Comparison of ENCODE assay signal across 8 cellular contexts in genomic region chr20:34956041-34956458, GRCh38. TPM values are rescaled to one million over a fixed set of nuclear protein-coding genes. Genes with fewer than 3 reads are reported as not detected.
DNase-seq lines count a peak whose midpoint lies in the region; ATAC-seq and TF ChIP-seq lines count a peak whose summit lies in the region.

No MANE protein-coding gene starts in this region.

- intact Hi-C loops in left ventricle myocardium inferior (cut with micrococcal nuclease) (no loop called here), Right ventricle myocardium superior (cut with DNase I) (loop anchor here (2.0 kb wide), 1 partner anchor 81 kb away; no protein-coding TSS in a partner anchor), MCF 10A (cut with micrococcal nuclease) (loop anchor here (5.0 kb wide), 1 partner anchor 124 kb away; no protein-coding TSS in a partner anchor), aorta (cut with DNase I) (loop anchor here in 1 of 2 donors (5.0 kb wide), 2 partner anchors 49 to 136 kb away; partner anchors contain the start of gene TRPC4AP)

- DNase-seq in left ventricle myocardium inferior (no peak), Right ventricle myocardium superior (no peak), MCF 10A (ENCODE audit: unreplicated experiment) (no peak), mesothelial cell of epicardium (ENCODE audit: low spot score in 2 of 2, unreplicated experiment in 2 of 2) (no peak), aorta (no peak), NCI-H1092 treated with DMSO at 0.1 percent for 48 hours (lab: John Stamatoyannopoulos, UW) (no peak), occipital lobe (lab: John Stamatoyannopoulos, UW) (no peak)

- H3K27me3 Mint-ChIP-seq in MCF 10A (ENCODE audit: insufficient read depth, unreplicated experiment) = no peaks in the 10 kb centered on the region
- no peaks in the 10 kb centered on the region for H3K27me3 Mint-ChIP-seq in mesothelial cell of epicardium (ENCODE audit: low read depth)

- TF ChIP-seq CTCF in left ventricle myocardium inferior (IDR thresholded peaks at IDR 0.05; ENCODE audit: borderline replicate concordance) (peak; percentile 37), MCF 10A (IDR thresholded peaks at IDR 0.05; ENCODE audit: unreplicated experiment) (no peak), mesothelial cell of epicardium (IDR thresholded peaks at IDR 0.05; ENCODE audit: unreplicated experiment) (no peak)

- H3K4me3 Mint-ChIP-seq in MCF 10A (ENCODE audit: unreplicated experiment) (peak overlapping the region; percentile 95), mesothelial cell of epicardium (peak overlapping the region; percentile 92)

- WGBS in aorta, 2 donors = 5 to 8% methylated on average over 6 of the region's 6 CpGs

- H3K27ac ChIP-seq in left ventricle myocardium inferior (replicated peaks) (peak overlapping the region; percentile 97), aorta (ENCODE audit: low read depth in 1 of 2, low read length in 2 of 2) (peak overlapping the region in 1 of 2 donors; percentile 62)

- ATAC-seq in Right ventricle myocardium superior (ENCODE audit: poor library complexity) = no peak
- no peak for ATAC-seq in aorta (ENCODE audit: low FRiP score)
- ATAC-seq in HG03571 (IDR thresholded peaks at IDR 0.05; ENCODE audit: unreplicated experiment) = no peak

- H3K9me3 Mint-ChIP-seq in MCF 10A (ENCODE audit: unreplicated experiment) = no peaks in the 10 kb centered on the region
- no peaks in the 10 kb centered on the region for H3K9me3 Mint-ChIP-seq in mesothelial cell of epicardium

- H3K4me3 ChIP-seq in left ventricle myocardium inferior = peak overlapping the region; percentile 78
- H3K4me3 ChIP-seq in aorta (ENCODE audit: low read length in 2 of 2) = peak overlapping the region; percentile 10 to 11

- H3K36me3 Mint-ChIP-seq in MCF 10A (ENCODE audit: insufficient read depth, unreplicated experiment) (peaks cover 7% of the 10 kb centered on the region), mesothelial cell of epicardium (no peaks in the 10 kb centered on the region)

- H3K4me1 Mint-ChIP-seq in MCF 10A (ENCODE audit: insufficient read depth, unreplicated experiment) (peaks cover 21% of the 10 kb centered on the region), mesothelial cell of epicardium (peaks cover 42% of the 10 kb centered on the region)

- no peaks in the 10 kb centered on the region for H3K27me3 ChIP-seq in left ventricle myocardium inferior (ENCODE audit: low read depth)
- no peaks in the 10 kb centered on the region for H3K27me3 ChIP-seq in aorta (ENCODE audit: control insufficient read depth in 1 of 2, insufficient read depth in 2 of 2, low read length in 1 of 2)

- BruUV-seq in MCF 10A (replicated peaks; lab: Mats Ljungman, UMichigan) = no TSS peak

- POLR2A ChIA-PET in MCF 10A (lab: Yijun Ruan, JAX) = interaction anchor here (0.6 to 6.3 kb wide), 22 partner anchors 8 to 308 kb away, joined by 3 to 116 read pairs (median 4); partner anchors contain the start of genes ACSS2, EDEM2, GGT7 and NCOA6

- H3K9me3 ChIP-seq in left ventricle myocardium inferior (replicated peaks) = no peaks in the 10 kb centered on the region
- H3K9me3 ChIP-seq in aorta (ENCODE audit: control insufficient read depth, low read length) = no peaks in the 10 kb centered on the region

- no peaks in the 10 kb centered on the region for H3K36me3 ChIP-seq in left ventricle myocardium inferior
- H3K36me3 ChIP-seq in aorta (ENCODE audit: control insufficient read depth in 1 of 2, insufficient read depth in 2 of 2, low read length in 1 of 2) = no peaks in the 10 kb centered on the region

- H3K4me1 ChIP-seq in left ventricle myocardium inferior = peaks cover 50% of the 10 kb centered on the region
- H3K4me1 ChIP-seq in aorta (ENCODE audit: control insufficient read depth in 1 of 2, insufficient read depth in 2 of 2, low read length in 2 of 2) = no peaks in the 10 kb centered on the region

- CTCF ChIA-PET in MCF 10A (lab: Yijun Ruan, JAX) = interaction anchor here (0.5 to 13.1 kb wide), 22 partner anchors 10 to 1002 kb away, joined by 3 to 279 read pairs (median 4); partner anchors contain the start of genes ACSS2 and GGT7

- H3K27ac Mint-ChIP-seq in MCF 10A (ENCODE audit: low read depth, unreplicated experiment) (peak overlapping the region; percentile 97), mesothelial cell of epicardium (peak overlapping the region; percentile 99)

RNA-seq across cellular contexts. Expression of gene MYH7B, which starts 0.4 kb away (rescaled TPM):
- total RNA-seq in left ventricle myocardium inferior (253 TPM), Right ventricle myocardium superior (222 TPM), MCF 10A (2022) (0.07 and 0.27 TPM in 2 replicates), mesothelial cell of epicardium (0.73 to 1.8 TPM (median 1.3 TPM) in 3 replicates), aorta (under 1 TPM; 0.57 to 0.88 TPM), occipital lobe (under 0.01 TPM)
- polyA plus RNA-seq in aorta = 1 to 10 TPM in 1 of 2 donors, under 1 TPM in 1; 0.13 to 4.6 TPM

RNA-seq across cellular contexts. Expression of gene GSS, which starts 0.4 kb away (rescaled TPM):
- total RNA-seq in left ventricle myocardium inferior (17.2 TPM), Right ventricle myocardium superior (15.7 TPM), MCF 10A (2022) (94.6 and 115 TPM in 2 replicates), mesothelial cell of epicardium (51.1 to 54.8 TPM (median 51.9 TPM) in 3 replicates), aorta (10 to 100 TPM; 22.9 to 24.3 TPM), occipital lobe (41.5 TPM)
- polyA plus RNA-seq in aorta = 10 to 100 TPM; 12.9 to 31.5 TPM

Comparison
In these comparisons a context has a peak if more than half of its experiments do, and no peak if none do; other contexts are left out.
1. RNA of gene MYH7B, which starts 0.4 kb away (total RNA-seq): 253 TPM in left ventricle myocardium inferior (single experiment) and 222 TPM in Right ventricle myocardium superior (single experiment); 0.73 to 1.8 TPM in mesothelial cell of epicardium, 0.57 to 0.88 TPM in aorta, 0.07 to 0.27 TPM in MCF 10A and under 0.01 TPM in occipital lobe (single experiment); every median in the first group is over 10 times any median in the second.